Comparison of ENCODE assay signal across 1 cellular context in the genomic region with DNA sequence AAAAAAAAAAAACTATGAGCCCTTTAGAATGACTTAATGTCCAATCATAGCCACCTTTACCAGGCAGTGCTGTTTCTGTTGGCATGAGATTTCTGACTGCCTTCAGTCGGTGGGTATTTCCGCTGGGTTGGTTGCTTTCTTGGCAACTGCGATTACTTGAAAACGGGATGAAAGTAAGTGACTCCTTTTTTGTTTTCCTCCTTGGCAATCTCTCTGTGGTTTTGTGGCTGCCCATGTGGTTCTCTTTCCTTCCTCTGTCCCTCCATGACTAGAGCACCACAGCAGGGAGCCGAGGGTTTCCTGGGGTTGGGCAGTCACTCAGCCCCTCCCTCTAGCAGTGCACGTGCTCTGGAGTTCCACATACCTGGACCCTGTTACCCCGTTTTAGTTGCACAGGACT.
TF ChIP-seq lines count a peak whose summit lies in the region.

No MANE protein-coding gene starts in this region.

TF ChIP-seq in GM12878, 131 proteins besides CTCF, POLR2A, EP300 and RAD21 (continued from another document):
- TF ChIP-seq SIX5 (IDR thresholded peaks at IDR 0.05; ENCODE audit: low read depth, low read length, severe bottlenecking), result no peak
TF ChIP-seq in GM12878: peak in this region for 1.
